23 cellular contexts compared by ENCODE assay signal in genomic region chr22:19988331-19988808, GRCh38. TPM values are rescaled to one million over a fixed set of nuclear protein-coding genes. Genes with fewer than 3 reads are reported as not detected.
DNase-seq lines count a peak whose midpoint lies in the region; ATAC-seq and TF ChIP-seq lines count a peak whose summit lies in the region.
"Had no signal": no experiment of that assay in that cellular context is flagged by ENCODE, and none has a peak within 500 bp of the region (broad histone marks: within the 10 kb centered on the region; RNA-seq: fewer than 3 reads in every experiment).

No MANE protein-coding gene starts in this region.

- TF ChIP-seq POLR2A in suprapubic skin (IDR thresholded peaks at IDR 0.05), result no peak

- H3K27ac Mint-ChIP-seq in T-cell (no peak overlapping the region), brain (peak overlapping the region in 3 of 5 experiments; percentile 50 to 81 (median 63)), memory B cell (no peak overlapping the region), progenitor cell of endocrine pancreas (peak overlapping the region; percentile 76)
- H3K27ac Mint-ChIP-seq: activated CD4-positive, alpha-beta T cell treated with anti-CD3 and anti-CD28 coated beads, Interleukin-2, amount 10 ng/mL, durations not matched to agents 24 days and 14 days; stimulated activated naive CD8-positive, alpha-beta T cell treated with anti-CD3 and anti-CD28 coated beads, Interleukin-15, amount 100 ng/mL, for 72 hours had no signal

- 88% methylated on average over 9 of the region's 9 CpGs for WGBS in suprapubic skin

- H3K4me3 ChIP-seq in suprapubic skin, result no peak overlapping the region
- H3K4me3 ChIP-seq: prostate gland, skin epidermis had no signal

- H3K36me3 ChIP-seq in suprapubic skin, result no peaks in the 10 kb centered on the region
- H3K36me3 ChIP-seq: prostate gland had no signal

- no peak overlapping the region for H3K27ac ChIP-seq in substantia nigra (ENCODE audit: low read depth, low read length, poor library complexity, severe bottlenecking)
- H3K27ac ChIP-seq in suprapubic skin, result no peak overlapping the region
- H3K27ac ChIP-seq: prostate gland had no signal

- no peaks in the 10 kb centered on the region for H3K9me3 ChIP-seq in suprapubic skin
- H3K9me3 ChIP-seq: prostate gland had no signal

- H3K4me3 Mint-ChIP-seq in T-cell (peak overlapping the region in 2 of 3 donors; percentile 59 to 70), brain (peak overlapping the region in 4 of 5 experiments; percentile 45 to 72 (median 67)), memory B cell (peak overlapping the region; percentile 63), progenitor cell of endocrine pancreas (ENCODE audit: low read depth) (peak overlapping the region; percentile 53)

- TF ChIP-seq EP300 in suprapubic skin (IDR thresholded peaks at IDR 0.05), result no peak

- CTCF ChIA-PET in T-cell (lab: Charles Lee), result no interaction called here

- H3K4me1 Mint-ChIP-seq in T-cell (peaks cover 0 to 3% (median 3%) of the 10 kb centered on the region in 3 donors), brain (peaks cover 47% of the 10 kb centered on the region), memory B cell (peaks cover 2% of the 10 kb centered on the region), progenitor cell of endocrine pancreas (ENCODE audit: low read depth) (peaks cover 6% of the 10 kb centered on the region)
- H3K4me1 Mint-ChIP-seq: activated CD4-positive, alpha-beta T cell treated with anti-CD3 and anti-CD28 coated beads, Interleukin-2, amount 10 ng/mL, durations not matched to agents 24 days and 14 days; stimulated activated naive CD8-positive, alpha-beta T cell treated with anti-CD3 and anti-CD28 coated beads, Interleukin-15, amount 100 ng/mL, for 72 hours had no signal

- no peaks in the 10 kb centered on the region for H3K36me3 Mint-ChIP-seq in T-cell
- no peaks in the 10 kb centered on the region for H3K36me3 Mint-ChIP-seq in brain
- H3K36me3 Mint-ChIP-seq in memory B cell, result no peaks in the 10 kb centered on the region
- no peaks in the 10 kb centered on the region for H3K36me3 Mint-ChIP-seq in progenitor cell of endocrine pancreas (ENCODE audit: insufficient read depth)

- POLR2A ChIA-PET in T-cell (lab: Charles Lee), result interaction anchor here in 1 of 2 donors (0.6 kb wide), 1 partner anchor 22 kb away, joined by 6 read pairs; no protein-coding TSS in a partner anchor

- TF ChIP-seq CTCF in brain (conservative IDR thresholded peaks at IDR 0.05) (no peak), progenitor cell of endocrine pancreas (IDR thresholded peaks at IDR 0.05; ENCODE audit: unreplicated experiment) (no peak), suprapubic skin (IDR thresholded peaks at IDR 0.05) (no peak), GM10266 (IDR thresholded peaks at IDR 0.05; ENCODE audit: control insufficient read depth, insufficient read depth, low read depth, missing control alignments) (no peak)

- H3K9me3 Mint-ChIP-seq in T-cell, result no peaks in the 10 kb centered on the region
- no peaks in the 10 kb centered on the region for H3K9me3 Mint-ChIP-seq in brain
- H3K9me3 Mint-ChIP-seq in memory B cell, result no peaks in the 10 kb centered on the region
- no peaks in the 10 kb centered on the region for H3K9me3 Mint-ChIP-seq in progenitor cell of endocrine pancreas (ENCODE audit: low read depth)
- H3K9me3 Mint-ChIP-seq: activated CD4-positive, alpha-beta T cell treated with anti-CD3 and anti-CD28 coated beads, Interleukin-2, amount 10 ng/mL, durations not matched to agents 24 days and 14 days; stimulated activated naive CD8-positive, alpha-beta T cell treated with anti-CD3 and anti-CD28 coated beads, Interleukin-15, amount 100 ng/mL, for 72 hours had no signal

- H3K27me3 ChIP-seq in suprapubic skin, result no peaks in the 10 kb centered on the region

- H3K27me3 Mint-ChIP-seq in T-cell (no peaks in the 10 kb centered on the region), brain (no peaks in the 10 kb centered on the region), memory B cell (peaks cover 2% of the 10 kb centered on the region), progenitor cell of endocrine pancreas (no peaks in the 10 kb centered on the region)

- ATAC-seq in T-cell (replicated peaks in 1 of 4), result no peak
- ATAC-seq in memory B cell (ENCODE audit: low read depth), result no peak
- ATAC-seq: stimulated activated naive CD8-positive, alpha-beta T cell treated with anti-CD3 and anti-CD28 coated beads, Interleukin-15, amount 100 ng/mL, for 72 hours had no signal

- H3K4me1 ChIP-seq in suprapubic skin, result peaks cover 38% of the 10 kb centered on the region

- DNase-seq in T-cell, result no peak
- DNase-seq in memory B cell (ENCODE audit: low spot score in 2 of 2), result no peak
- DNase-seq in progenitor cell of endocrine pancreas (ENCODE audit: low spot score, unreplicated experiment), result no peak
- DNase-seq in substantia nigra (lab: John Stamatoyannopoulos, UW), result no peak
- no peak for DNase-seq in suprapubic skin (ENCODE audit: low spot score in 2 of 2)
- no peak for DNase-seq in pons (ENCODE audit: low spot score)
- DNase-seq in GM10266 (ENCODE audit: extremely low spot score), result no peak
- DNase-seq: activated CD4-positive, alpha-beta T cell treated with anti-CD3 and anti-CD28 coated beads, Interleukin-2, amount 10 ng/mL, durations not matched to agents 24 days and 14 days; activated effector memory CD4-positive, alpha-beta T cell treated with Interleukin-2 at 50 U/mL for 16 hours; anterior cingulate cortex; cerebellar nuclear complex; glutamatergic neuron; MV-4-11; NCI-H187 treated with DMSO at 0.1 percent for 48 hours; NCI-H2227 treated with DMSO at 0.1 percent for 48 hours; NCI-H748 treated with DMSO at 0.1 percent for 48 hours; SHP77 treated with DMSO at 0.1 percent for 48 hours; stimulated activated CD4-positive, alpha-beta T cell treated with anti-CD3 and anti-CD28 coated beads, Interleukin-4, amount 100 ng/mL, for 1 hour; stimulated activated naive CD8-positive, alpha-beta T cell treated with anti-CD3 and anti-CD28 coated beads, Interleukin-15, amount 100 ng/mL, for 72 hours; T-helper 1 cell had no signal

RNA-seq across cellular contexts. Expression of gene ARVCF, which starts 28.3 kb away (rescaled TPM):
- total RNA-seq in T-cell (1 to 10 TPM; 2.5 to 8.6 (median 6.4) TPM), progenitor cell of endocrine pancreas (95.3 and 101 TPM in 2 replicates), suprapubic skin (10 to 100 TPM; 22.9 to 38.4 (median 26.0) TPM)
- polyA plus RNA-seq in brain (ENCODE audit: insufficient read depth, low read depth, low replicate concordance), result 43.9 TPM

RNA-seq across cellular contexts. Expression of gene TANGO2, which starts 32.5 kb away (rescaled TPM):
- total RNA-seq in T-cell (10 to 100 TPM; 29.9 to 48.4 (median 43.7) TPM), progenitor cell of endocrine pancreas (19.9 and 21.8 TPM in 2 replicates), suprapubic skin (10 to 100 TPM; 23.1 to 31.9 (median 26.8) TPM)
- polyA plus RNA-seq in brain (ENCODE audit: insufficient read depth, low read depth, low replicate concordance), result 22.2 TPM

RNA-seq across cellular contexts. Expression of gene TXNRD2, which starts 46.8 kb away (rescaled TPM):
- 10 to 100 TPM; 26.5 to 47.4 (median 28.7) TPM for total RNA-seq in T-cell
- polyA plus RNA-seq in brain (ENCODE audit: insufficient read depth, low read depth, low replicate concordance), result 22.2 TPM
- 14.0 and 14.3 TPM in 2 replicates for total RNA-seq in progenitor cell of endocrine pancreas
- total RNA-seq in suprapubic skin, result 10 to 100 TPM in 2 of 4 donors, 1 to 10 TPM in 2; 8.4 to 33.2 (median 15.7) TPM

RNA-seq across cellular contexts. Expression of gene COMT, which starts 46.8 kb away (rescaled TPM):
- total RNA-seq in T-cell, result 10 to 100 TPM; 30.6 to 53.1 (median 50.5) TPM
- 161 TPM for polyA plus RNA-seq in brain (ENCODE audit: insufficient read depth, low read depth, low replicate concordance)
- 48.7 and 58.2 TPM in 2 replicates for total RNA-seq in progenitor cell of endocrine pancreas
- 100 to 1,000 TPM; 206 to 293 (median 246) TPM for total RNA-seq in suprapubic skin

Comparison
In these comparisons a context has a peak if more than half of its experiments do, and no peak if none do; other contexts are left out.
1. H3K27ac Mint-ChIP-seq: peak in brain (3 of 5) and progenitor cell of endocrine pancreas (single experiment); none in T-cell (0 of 2) and memory B cell (single experiment).
2. Peak in every context shown above with its lines, with median percentiles within 50 percentile points of each other: H3K4me3 Mint-ChIP-seq.